9 cellular contexts compared by ENCODE assay signal in genomic region chr17:81484195-81484979, GRCh38. TPM values are rescaled to one million over a fixed set of nuclear protein-coding genes. Genes with fewer than 3 reads are reported as not detected.
DNase-seq lines count a peak whose midpoint lies in the region; ATAC-seq lines count a peak whose summit lies in the region.
"Had no signal": no experiment of that assay in that cellular context is flagged by ENCODE, and none has a peak within 500 bp of the region (broad histone marks: within the 10 kb centered on the region; RNA-seq: fewer than 3 reads in every experiment).

No MANE protein-coding gene starts in this region.

- ATAC-seq in GM21717 (IDR thresholded peaks at IDR 0.05; ENCODE audit: unreplicated experiment): peak; percentile 61

- in situ Hi-C loops in Caki2 (cut with HindIII; ENCODE audit: low pct_unique_long_range_greater_than_20kb, low sequenced_read_pairs): no loop called here

- peak; percentile 75 for DNase-seq in Caki2 (ENCODE audit: low read depth)
- peak; percentile 84 for DNase-seq in LoVo (ENCODE audit: low spot score)
- DNase-seq in SHP77 treated with DMSO at 0.1 percent for 48 hours (lab: John Stamatoyannopoulos, UW): peak; percentile 69
- DNase-seq in activated gamma-delta T cell treated with anti-CD3 and anti-CD28 coated beads, Interleukin-2, amount 50 U/mL, for 16 hours (ENCODE audit: low read depth): peak; percentile 80
- DNase-seq in germinal center (ENCODE audit: low spot score): peak; percentile 85
- DNase-seq in nucleus accumbens (lab: John Stamatoyannopoulos, UW): peak in 55 of 56 donors; percentile 29 to 91 (median 75)
- DNase-seq in substantia nigra (lab: John Stamatoyannopoulos, UW): peak; percentile 28 to 95 (median 77)

- no peak overlapping the region for H3K27ac ChIP-seq in substantia nigra (ENCODE audit: low read depth, low read length, poor library complexity, severe bottlenecking)
- H3K27ac ChIP-seq: epithelial cell of prostate had no signal

RNA-seq across cellular contexts. Expression of gene ACTG1, which starts 28.2 kb away (rescaled TPM):
- 3,719 and 3,770 TPM in 2 replicates for total RNA-seq in Caki2 (2014; rRNA removed; shearing (Covaris generic); ENCODE audit: low replicate concordance)

RNA-seq across cellular contexts. Expression of gene FSCN2, which starts 43.8 kb away (rescaled TPM):
- 0.37 and 1.6 TPM in 2 replicates for total RNA-seq in Caki2 (2014; rRNA removed; shearing (Covaris generic); ENCODE audit: low replicate concordance)
